Comparison of ENCODE assay signal across 8 cellular contexts in the genomic region with DNA sequence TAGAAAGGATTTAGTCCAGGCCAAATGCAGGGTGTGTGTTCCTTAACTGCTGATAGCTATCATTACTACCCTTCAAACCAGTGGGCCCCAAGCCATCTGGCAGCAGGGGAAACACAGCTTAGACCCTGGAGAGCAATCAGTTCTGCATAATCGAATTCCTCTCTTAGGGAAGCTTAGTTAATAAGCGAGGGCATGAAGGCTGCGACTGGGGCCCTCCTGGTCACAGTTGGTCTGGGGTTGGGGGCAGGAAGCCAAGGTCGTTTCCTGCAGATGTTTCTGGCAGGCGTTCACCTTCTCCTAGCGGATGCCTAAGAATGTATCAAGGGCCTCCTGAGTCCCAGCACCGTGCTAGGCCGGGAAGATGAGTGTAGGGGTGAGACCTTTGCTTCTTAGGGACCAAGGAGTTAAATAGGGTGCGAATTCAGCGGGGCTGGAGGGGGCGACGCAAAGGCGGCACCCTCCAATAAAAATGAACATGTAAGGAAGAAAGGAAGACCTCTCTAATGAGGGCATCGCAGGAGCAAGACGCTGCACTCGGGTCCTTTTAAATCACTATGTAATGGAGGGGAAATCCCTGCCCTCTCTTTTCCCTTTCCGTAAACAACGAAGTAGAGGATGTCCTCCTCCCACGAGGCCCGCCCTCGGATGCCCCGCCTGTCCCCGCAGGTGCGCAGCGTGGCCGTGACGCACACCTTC. TPM values are rescaled to one million over a fixed set of nuclear protein-coding genes. Genes with fewer than 3 reads are reported as not detected.
DNase-seq lines count a peak whose midpoint lies in the region; TF ChIP-seq lines count a peak whose summit lies in the region.

No MANE protein-coding gene starts in this region.

- H3K27ac Mint-ChIP-seq in HFFc6 = peak overlapping the region; percentile 59; the same call in 1 of the 2 replicates

- peak overlapping the region; percentile 96 for H3K4me3 Mint-ChIP-seq in HFFc6

- peak overlapping the region; percentile 76 for H3K4me2 ChIP-seq in DOHH2 (ENCODE audit: low read length)

- no peaks in the 10 kb centered on the region for H3K9me3 Mint-ChIP-seq in HFFc6

- H3K4me3 ChIP-seq in DOHH2 (ENCODE audit: low read length) (peak overlapping the region; percentile 87), iPS-18c (ENCODE audit: insufficient read depth, low read depth, low read length) (peak overlapping the region; percentile 84)

- H4K20me1 ChIP-seq in DOHH2 (ENCODE audit: control insufficient read depth, insufficient read depth, low read depth, low read length) = no peaks in the 10 kb centered on the region

- H3K9me3 ChIP-seq in DOHH2 (ENCODE audit: control insufficient read depth, insufficient read depth, low read length) (no peaks in the 10 kb centered on the region), iPS-18c (ENCODE audit: control insufficient read depth, insufficient read depth, low read length) (no peaks in the 10 kb centered on the region)

- H3K4me1 ChIP-seq in DOHH2 (ENCODE audit: control insufficient read depth, low read length) = peaks cover 32% of the 10 kb centered on the region

- H3K9me2 ChIP-seq in DOHH2 (replicated peaks; ENCODE audit: control insufficient read depth, low read length) = no peaks in the 10 kb centered on the region

- H3K36me3 ChIP-seq in DOHH2 (ENCODE audit: control insufficient read depth, low read length) = no peaks in the 10 kb centered on the region

- no peaks in the 10 kb centered on the region for H3K27me3 ChIP-seq in DOHH2 (ENCODE audit: control insufficient read depth, low read length)

- peaks cover 46% of the 10 kb centered on the region for H3K4me1 Mint-ChIP-seq in HFFc6 (ENCODE audit: low read depth)

- 0 out of 2 replicates have a peak, but pooled peaks cover 8% of the 10 kb centered on the region for H3F3A ChIP-seq in DOHH2 (ENCODE audit: control insufficient read depth, insufficient read depth)

- H3K79me2 ChIP-seq in DOHH2 (ENCODE audit: control insufficient read depth, low read length) = no peaks in the 10 kb centered on the region

- peaks cover 2% of the 10 kb centered on the region for H3K27me3 Mint-ChIP-seq in HFFc6 (ENCODE audit: insufficient read depth)

- no peak for DNase-seq in HFFc6
- peak; percentile 86 for DNase-seq in RPMI8226
- DNase-seq in amniotic epithelial cell (ENCODE audit: low read depth) = peak; percentile 19
- peak; percentile 71 to 81 for DNase-seq in stimulated activated CD4-positive, alpha-beta T cell treated with anti-CD3 and anti-CD28 coated beads, Interleukin-1b, Interleukin-23, amount 100 ng/mL, for 1 hour (ENCODE audit: low read depth in 2 of 2)
- DNase-seq in MV-4-11 (lab: John Stamatoyannopoulos, UW) = no peak
- no peak for DNase-seq in COR-L47 (lab: John Stamatoyannopoulos, UW)

- TF ChIP-seq CTCF in DOHH2 (IDR thresholded peaks at IDR 0.05; ENCODE audit: low read depth, low read length, poor library complexity, severe bottlenecking) (no peak), HFFc6 (IDR thresholded peaks at IDR 0.05) (no peak)

- peak overlapping the region; percentile 65 for H3K27ac ChIP-seq in DOHH2 (ENCODE audit: low read depth, low read length)

- no peaks in the 10 kb centered on the region for H3K36me3 Mint-ChIP-seq in HFFc6 (ENCODE audit: low read depth)

RNA-seq across cellular contexts. Expression of gene EEF2K, which starts 16.5 kb away (rescaled TPM):
- total RNA-seq in HFFc6 (2021; fragmentation: NEBNext Ultra II Directional; extraction: Animal tissue kit (Norgen Biotek cat#: 25700)) = 10 to 100 TPM; 21.5 to 26.6 (median 23.5) TPM

RNA-seq across cellular contexts. Expression of gene SDR42E2, which starts 27.3 kb away (rescaled TPM):
- not detected for total RNA-seq in HFFc6 (2021; fragmentation: NEBNext Ultra II Directional; extraction: Animal tissue kit (Norgen Biotek cat#: 25700))

Comparison
In these comparisons a context has a peak if more than half of its experiments do, and no peak if none do; other contexts are left out.
1. DNase-seq: peak in RPMI8226 (single experiment), amniotic epithelial cell (single experiment) and stimulated activated CD4-positive, alpha-beta T cell treated with anti-CD3 and anti-CD28 coated beads, Interleukin-1b, Interleukin-23, amount 100 ng/mL, for 1 hour (2 of 2); none in HFFc6 (single experiment), MV-4-11 (single experiment) and COR-L47 (single experiment).